10 cellular contexts compared by ENCODE assay signal in the genomic region with DNA sequence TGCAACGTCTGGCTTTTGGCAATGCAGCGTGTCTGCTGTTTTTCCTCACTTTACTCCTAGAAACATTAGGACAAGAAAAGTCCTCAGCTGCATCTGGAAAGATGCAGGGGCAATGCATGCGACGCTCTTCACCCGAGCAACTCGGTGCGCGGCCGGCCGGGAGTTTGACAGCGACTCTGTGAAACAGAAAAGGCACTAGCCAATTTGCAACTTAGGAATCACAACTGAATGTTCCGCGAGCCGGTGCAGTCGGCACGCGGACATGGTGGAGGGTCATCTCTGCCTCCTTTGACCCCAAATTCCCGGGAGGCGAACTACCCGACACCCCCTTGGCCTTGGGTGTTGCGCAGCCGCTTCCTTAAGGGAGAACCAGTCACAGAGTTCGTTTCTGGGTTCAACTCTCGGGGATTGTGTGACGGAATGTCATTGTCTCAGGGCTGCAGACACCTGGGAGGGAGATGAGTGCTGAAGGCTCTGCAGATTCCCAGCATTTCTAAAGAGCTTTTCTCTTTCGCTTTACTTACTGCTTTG. TPM values are rescaled to one million over a fixed set of nuclear protein-coding genes. Genes with fewer than 3 reads are reported as not detected.
A peak's percentile ranks its signal among the peaks of the same experiment; 100 is the strongest.
DNase-seq lines count a peak whose midpoint lies in the region; ATAC-seq lines count a peak whose summit lies in the region.
"Had no signal": no experiment of that assay in that cellular context is flagged by ENCODE, and none has a peak within 500 bp of the region (broad histone marks: within the 10 kb centered on the region; RNA-seq: fewer than 3 reads in every experiment).

No MANE protein-coding gene starts in this region.

- no peak overlapping the region for H3K27ac Mint-ChIP-seq in activated CD8-positive, alpha-beta T cell treated with anti-CD3 and anti-CD28 coated beads, Interleukin-2, amount 10 ng/mL, durations not matched to agents 7 days and 5 days
- H3K27ac Mint-ChIP-seq in memory B cell, result peak overlapping the region; percentile 62

- peaks cover 42% of the 10 kb centered on the region for H3K27me3 ChIP-seq in BLaER1
- H3K27me3 ChIP-seq: adrenal gland had no signal

- H3K27me3 Mint-ChIP-seq in activated CD8-positive, alpha-beta T cell treated with anti-CD3 and anti-CD28 coated beads, Interleukin-2, amount 10 ng/mL, durations not matched to agents 7 days and 5 days (ENCODE audit: low read depth), result peaks cover 72% of the 10 kb centered on the region
- peaks cover 33% of the 10 kb centered on the region for H3K27me3 Mint-ChIP-seq in memory B cell

- CTCF ChIA-PET in activated CD8-positive, alpha-beta T cell treated with anti-CD3 and anti-CD28 coated beads, Interleukin-2, amount 10 ng/mL, durations not matched to agents 7 days and 5 days (lab: Charles Lee), result interaction anchor here (1.4 to 2.3 kb wide), 2 partner anchors 12 to 266 kb away, joined by 3 to 5 read pairs; no protein-coding TSS in a partner anchor

- no peaks in the 10 kb centered on the region; the same call in 1 of the 2 replicates for H4K20me1 ChIP-seq in BLaER1

- no peaks in the 10 kb centered on the region for H3K36me3 ChIP-seq in BLaER1

- peak overlapping the region; percentile 19 for H3K4me3 Mint-ChIP-seq in activated CD8-positive, alpha-beta T cell treated with anti-CD3 and anti-CD28 coated beads, Interleukin-2, amount 10 ng/mL, durations not matched to agents 7 days and 5 days
- peak overlapping the region; percentile 61 for H3K4me3 Mint-ChIP-seq in memory B cell

- H3K4me1 ChIP-seq in BLaER1, result 0 out of 2 replicates have a peak, but pooled peaks cover 6% of the 10 kb centered on the region

- H3K27ac ChIP-seq in BLaER1, result no peak overlapping the region
- H3K27ac ChIP-seq: adrenal gland had no signal

- peaks cover 37% of the 10 kb centered on the region for H3K4me1 Mint-ChIP-seq in activated CD8-positive, alpha-beta T cell treated with anti-CD3 and anti-CD28 coated beads, Interleukin-2, amount 10 ng/mL, durations not matched to agents 7 days and 5 days (ENCODE audit: low read depth)
- H3K4me1 Mint-ChIP-seq in memory B cell, result peaks cover 10% of the 10 kb centered on the region

- H3K9me3 ChIP-seq in BLaER1, result peaks cover 38% of the 10 kb centered on the region
- H3K9me3 ChIP-seq: adrenal gland had no signal

- H3K4me3 ChIP-seq in BLaER1, result no peak overlapping the region
- H3K4me3 ChIP-seq: adrenal gland had no signal

- POLR2A ChIA-PET in activated CD8-positive, alpha-beta T cell treated with anti-CD3 and anti-CD28 coated beads, Interleukin-2, amount 10 ng/mL, durations not matched to agents 7 days and 5 days (lab: Charles Lee), result no interaction called here

- peaks cover 8% of the 10 kb centered on the region for H3K36me3 Mint-ChIP-seq in activated CD8-positive, alpha-beta T cell treated with anti-CD3 and anti-CD28 coated beads, Interleukin-2, amount 10 ng/mL, durations not matched to agents 7 days and 5 days (ENCODE audit: low read depth)
- peaks cover 10% of the 10 kb centered on the region for H3K36me3 Mint-ChIP-seq in memory B cell

- no peaks in the 10 kb centered on the region for H3K9me3 Mint-ChIP-seq in activated CD8-positive, alpha-beta T cell treated with anti-CD3 and anti-CD28 coated beads, Interleukin-2, amount 10 ng/mL, durations not matched to agents 7 days and 5 days (ENCODE audit: insufficient read depth)
- no peaks in the 10 kb centered on the region for H3K9me3 Mint-ChIP-seq in memory B cell

- peak overlapping the region; percentile 28 for H3K4me2 ChIP-seq in BLaER1

- peak; percentile 26 for ATAC-seq in GM21390 (IDR thresholded peaks at IDR 0.05; ENCODE audit: unreplicated experiment)
- peak; percentile 6 for ATAC-seq in activated CD8-positive, alpha-beta T cell treated with anti-CD3 and anti-CD28 coated beads, Interleukin-2, amount 10 ng/mL, durations not matched to agents 7 days and 5 days
- ATAC-seq in memory B cell (ENCODE audit: low read depth), result no peak

- no peak overlapping the region for H3K9ac ChIP-seq in BLaER1

- no peak for DNase-seq in activated CD8-positive, alpha-beta T cell treated with anti-CD3 and anti-CD28 coated beads, Interleukin-2, amount 10 ng/mL, durations not matched to agents 7 days and 5 days
- DNase-seq in memory B cell (ENCODE audit: low spot score in 2 of 2), result peak in 1 of 2 donors; percentile 37
- no peak for DNase-seq in EL
- DNase-seq in AML-193 (lab: John Stamatoyannopoulos, UW), result no peak
- no peak for DNase-seq in NCI-H2081 (lab: John Stamatoyannopoulos, UW)
- DNase-seq in pons (ENCODE audit: low spot score), result no peak
- DNase-seq: adrenal gland, DMS79 treated with DMSO at 0.1 percent for 48 hours had no signal

RNA-seq across cellular contexts. Expression of gene NR4A2, which starts 9.8 kb away (rescaled TPM):
- 1 to 10 TPM; 1.9 to 2.0 TPM for total RNA-seq in activated CD8-positive, alpha-beta T cell treated with anti-CD3 and anti-CD28 coated beads, Interleukin-2, amount 10 ng/mL, durations not matched to agents 7 days and 5 days
